Comparison of ENCODE assay signal across 26 cellular contexts in genomic region chr2:126620302-126620701, GRCh38. TPM values are rescaled to one million over a fixed set of nuclear protein-coding genes. Genes with fewer than 3 reads are reported as not detected.
"Had no signal": no experiment of that assay in that cellular context is flagged by ENCODE, and none has a peak within 500 bp of the region (broad histone marks: within the 10 kb centered on the region; RNA-seq: fewer than 3 reads in every experiment).

No MANE protein-coding gene starts in this region.

- H3K4me1 ChIP-seq: lower lobe of right lung, pancreas, prostate gland, suprapubic skin, tibial artery, uterus had no signal

- H3K27me3 ChIP-seq: pancreas, suprapubic skin, tibial artery, uterus had no signal

- H3K4me3 ChIP-seq: lower lobe of right lung, pancreas, prostate gland, skin epidermis, suprapubic skin, thoracic aorta, tibial artery, uterus had no signal

- H3K27ac ChIP-seq: lower lobe of right lung, pancreas, prostate gland, skin epidermis, suprapubic skin, thoracic aorta, tibial artery, uterus had no signal

- DNase-seq: hippocampal formation; kidney glomerular epithelial cell; left cardiac atrium; lower lobe of right lung; mammary epithelial cell; mesendoderm; naive B cell; pancreas; posterior cingulate gyrus; retina; right cardiac atrium; stimulated activated CD4-positive, alpha-beta T cell treated with anti-CD3 and anti-CD28 coated beads, Interleukin-12 subunit alpha, Interleukin-12 subunit beta, amount 100 ng/mL, for 4 hours; stimulated activated CD4-positive, alpha-beta T cell treated with anti-CD3 and anti-CD28 coated beads, Interleukin-15, amount 100 ng/mL, for 24 hours; stimulated activated CD4-positive, alpha-beta T cell treated with anti-CD3 and anti-CD28 coated beads, Interleukin-2, amount 100 ng/mL, for 24 hours; stimulated activated CD4-positive, alpha-beta T cell treated with anti-CD3 and anti-CD28 coated beads, Interleukin-4, amount 100 ng/mL, for 1 hour; stimulated activated naive CD4-positive, alpha-beta T cell; tibial artery; trophoblast cell; uterus had no signal

- H3K36me3 ChIP-seq: lower lobe of right lung, pancreas, prostate gland, suprapubic skin, thoracic aorta, tibial artery, uterus had no signal

- H3K9me3 ChIP-seq: pancreas, prostate gland, suprapubic skin, thoracic aorta, uterus had no signal

- ATAC-seq: left cardiac atrium, left lobe of liver, lower lobe of right lung, pancreas, right cardiac atrium, sciatic nerve had no signal

- FAIRE-seq: keratinocyte, pancreas had no signal

RNA-seq across cellular contexts. Expression of gene GYPC, which starts 35.7 kb away (rescaled TPM):
- polyA plus RNA-seq: keratinocyte had no signal
